In genomic region chr2:214185546-214185945, GRCh38 we compare ENCODE assay signal across 15 cellular contexts.
"Had no signal": no experiment of that assay in that cellular context is flagged by ENCODE, and none has a peak within 500 bp of the region (broad histone marks: within the 10 kb centered on the region; RNA-seq: fewer than 3 reads in every experiment).

No MANE protein-coding gene starts in this region.

- H3K4me3 Mint-ChIP-seq: naive thymus-derived CD8-positive, alpha-beta T cell; nephron progenitor cell; stimulated activated naive B cell treated with anti-CD40 and anti-IgM and Interleukin-4, amounts not matched to agents 10 μg/mL and 1 μg/mL and 100 μg/mL, for 72 hours; stimulated activated naive CD8-positive, alpha-beta T cell treated with anti-CD3 and anti-CD28 coated beads, Interleukin-15, Interleukin-2, amounts not matched to agents 100 ng/mL and 50 ng/mL, for 24 hours had no signal

- H3K36me3 Mint-ChIP-seq: naive thymus-derived CD8-positive, alpha-beta T cell; stimulated activated naive B cell treated with anti-CD40 and anti-IgM and Interleukin-4, amounts not matched to agents 10 μg/mL and 1 μg/mL and 100 μg/mL, for 72 hours had no signal

- H3K27me3 Mint-ChIP-seq: naive thymus-derived CD8-positive, alpha-beta T cell; stimulated activated naive B cell treated with anti-CD40 and anti-IgM and Interleukin-4, amounts not matched to agents 10 μg/mL and 1 μg/mL and 100 μg/mL, for 72 hours; stimulated activated naive CD8-positive, alpha-beta T cell treated with anti-CD3 and anti-CD28 coated beads, Interleukin-15, Interleukin-2, amounts not matched to agents 100 ng/mL and 50 ng/mL, for 24 hours had no signal

- H3K27ac Mint-ChIP-seq: naive thymus-derived CD8-positive, alpha-beta T cell; nephron progenitor cell; stimulated activated naive B cell treated with anti-CD40 and anti-IgM and Interleukin-4, amounts not matched to agents 10 μg/mL and 1 μg/mL and 100 μg/mL, for 72 hours; stimulated activated naive CD8-positive, alpha-beta T cell treated with anti-CD3 and anti-CD28 coated beads, Interleukin-15, Interleukin-2, amounts not matched to agents 100 ng/mL and 50 ng/mL, for 24 hours had no signal

- H3K4me1 Mint-ChIP-seq: naive thymus-derived CD8-positive, alpha-beta T cell; nephron progenitor cell; stimulated activated naive B cell treated with anti-CD40 and anti-IgM and Interleukin-4, amounts not matched to agents 10 μg/mL and 1 μg/mL and 100 μg/mL, for 72 hours had no signal

- DNase-seq: dermis blood vessel endothelial cell; effector memory CD4-positive, alpha-beta T cell; foreskin melanocyte; hypothalamus; left ventricle myocardium superior; lower lobe of right lung; naive thymus-derived CD8-positive, alpha-beta T cell; nephron progenitor cell; nucleus accumbens; sigmoid colon; spleen; stimulated activated CD4-positive, alpha-beta T cell treated with anti-CD3 and anti-CD28 coated beads, Interleukin-4, amount 100 ng/mL, for 4 hours; stimulated activated naive B cell treated with anti-CD40 and anti-IgM and Interleukin-4, amounts not matched to agents 10 μg/mL and 1 μg/mL and 100 μg/mL, for 72 hours; upper lobe of left lung had no signal

- ATAC-seq: left ventricle myocardium superior; lower lobe of right lung; naive thymus-derived CD8-positive, alpha-beta T cell; stimulated activated naive B cell treated with anti-CD40 and anti-IgM and Interleukin-4, amounts not matched to agents 10 μg/mL and 1 μg/mL and 100 μg/mL, for 72 hours had no signal

- H3K9me3 Mint-ChIP-seq: naive thymus-derived CD8-positive, alpha-beta T cell; nephron progenitor cell; stimulated activated naive B cell treated with anti-CD40 and anti-IgM and Interleukin-4, amounts not matched to agents 10 μg/mL and 1 μg/mL and 100 μg/mL, for 72 hours had no signal
